10 cellular contexts compared by ENCODE assay signal in genomic region chr3:52495096-52495495, GRCh38. TPM values are rescaled to one million over a fixed set of nuclear protein-coding genes. Genes with fewer than 3 reads are reported as not detected.
DNase-seq lines count a peak whose midpoint lies in the region; ATAC-seq, FAIRE-seq and TF ChIP-seq lines count a peak whose summit lies in the region.
"Had no signal": no experiment of that assay in that cellular context is flagged by ENCODE, and none has a peak within 500 bp of the region (broad histone marks: within the 10 kb centered on the region; RNA-seq: fewer than 3 reads in every experiment).

STAB1 (plus strand) TSS chr3:52495338; CDS start chr3:52495414, 76 bp downstream.

- no peak within 1 kb of the TSS for H2BK12ac ChIP-seq in H1 (ENCODE audit: low read depth, low read length)

- H3K36me3 ChIP-seq in H1 (ENCODE audit: control insufficient read depth in 2 of 4, insufficient read depth in 4 of 4, low read length in 3 of 4) (peaks cover 4 to 24% (median 18%) of the 10 kb centered on the region in 4 experiments; a peak in 6 of 8 replicates), lower lobe of right lung (peaks cover 32% of the 10 kb centered on the region), OCI-LY7 (ENCODE audit: insufficient read depth, low read length) (peaks cover 28% of the 10 kb centered on the region; the same call in 1 of the 2 replicates)

- H2BK120ac ChIP-seq in H1 (replicated peaks; ENCODE audit: low read depth, low read length) = no peak within 1 kb of the TSS

- H2BK5ac ChIP-seq in H1 (ENCODE audit: low read depth, low read length) = no peak within 1 kb of the TSS

- no peak within 1 kb of the TSS; the same call in 1 of the 2 replicates for H3K27ac ChIP-seq in H1 (ENCODE audit: low read depth, low read length)
- H3K27ac ChIP-seq in lower lobe of right lung = peak within 1 kb of the TSS; percentile 76
- H3K27ac ChIP-seq in OCI-LY7 (ENCODE audit: low read depth, low read length, poor library complexity, severe bottlenecking) = no peak within 1 kb of the TSS

- no peak within 1 kb of the TSS for H3K18ac ChIP-seq in H1 (ENCODE audit: extremely low read depth, low read length)

- H2AFZ ChIP-seq in H1 (ENCODE audit: low read length) (no peak within 1 kb of the TSS), OCI-LY7 (ENCODE audit: low read length) (no peak within 1 kb of the TSS)

- no peak within 1 kb of the TSS for H2BK15ac ChIP-seq in H1 (ENCODE audit: low read length)

- no peak within 1 kb of the TSS for H3K9ac ChIP-seq in H1 (replicated peaks in 1 of 4; ENCODE audit: extremely low read depth in 1 of 4, low read depth in 3 of 4, low read length in 3 of 4)

- H3K56ac ChIP-seq in H1 (replicated peaks; ENCODE audit: insufficient read length, low read depth, low read length) = no peak within 1 kb of the TSS

- no peak within 1 kb of the TSS for H3K4ac ChIP-seq in H1 (replicated peaks; ENCODE audit: insufficient read length, low read depth, low read length)

- no TSS peak for BruUV-seq in OCI-LY7 (replicated peaks; lab: Mats Ljungman, UMichigan)

- H3K4me1 Mint-ChIP-seq in T-helper 17 cell = peaks cover 8% of the 10 kb centered on the region

- H3K9me3 ChIP-seq in T-helper 17 cell (ENCODE audit: control insufficient read depth, low read length, poor library complexity, severe bottlenecking) (no peaks in the 10 kb centered on the region), H1 (ENCODE audit: insufficient read depth in 2 of 2, low read depth in 1 of 2, low read length in 1 of 2) (no peaks in the 10 kb centered on the region), lower lobe of right lung (no peaks in the 10 kb centered on the region), OCI-LY7 (ENCODE audit: low read length) (no peaks in the 10 kb centered on the region)

- H4K91ac ChIP-seq in H1 (replicated peaks; ENCODE audit: insufficient read length, low read length) = no peak within 1 kb of the TSS

- H3K4me3 ChIP-seq in H1 (ENCODE audit: extremely low read depth in 1 of 4, insufficient read depth in 2 of 4, low read depth in 3 of 4, low read length in 4 of 4) (no peak within 1 kb of the TSS), lower lobe of right lung (peak within 1 kb of the TSS; percentile 56), OCI-LY7 (ENCODE audit: low read depth, low read length, poor library complexity, severe bottlenecking) (no peak within 1 kb of the TSS)

- peaks cover 0 to 6% (median under 1%) of the 10 kb centered on the region in 4 experiments; a peak in 3 of 7 replicates for H3K4me1 ChIP-seq in H1 (replicated peaks in 1 of 4; ENCODE audit: control insufficient read depth in 3 of 4, insufficient read depth in 4 of 4, low read length in 3 of 4)
- peaks cover 83% of the 10 kb centered on the region for H3K4me1 ChIP-seq in lower lobe of right lung
- no peaks in the 10 kb centered on the region for H3K4me1 ChIP-seq in OCI-LY7 (ENCODE audit: insufficient read depth, low read length, poor library complexity, severe bottlenecking)

- DNase-seq in T-helper 17 cell (no peak), H1 (ENCODE audit: low read depth in 1 of 2, low spot score in 2 of 2) (no peak), lower lobe of right lung (peak; percentile 67), OCI-LY7 (ENCODE audit: low spot score) (no peak)
- no peak for DNase-seq in activated effector memory CD4-positive, alpha-beta T cell treated with anti-CD3 and anti-CD28 coated beads, Interleukin-2, amount 50 U/mL, for 16 hours
- DNase-seq: activated naive CD4-positive, alpha-beta T cell treated with anti-CD3 and anti-CD28 coated beads, Interleukin-2, amount 50 U/mL, for 16 hours had no signal

- CTCF ChIA-PET in H1 (lab: Charles Lee; ENCODE audit: partially characterized antibody) (interaction anchor here (0.8 to 3.6 kb wide), 6 partner anchors 13 to 47 kb away, joined by 3 to 11 read pairs (median 4); no protein-coding TSS in a partner anchor), OCI-LY7 (lab: Charles Lee; ENCODE audit: unreplicated experiment) (no interaction called here)

- H3K23ac ChIP-seq in H1 (ENCODE audit: insufficient read length) = no peak within 1 kb of the TSS

- intact Hi-C loops in lower lobe of right lung (cut with DNase I) (no loop called here), OCI-LY7 (cut with micrococcal nuclease; ENCODE audit: unreplicated experiment) (no loop called here)

- WGBS in H1 (ENCODE audit: extremely low coverage in 1 of 2, insufficient coverage in 1 of 2, insufficient read length in 1 of 2, insufficient replicate concordance in 2 of 2, low coverage in 1 of 2, low lambda C conversion rate in 2 of 2, missing lambda C conversion rate in 1 of 2), 2 experiments = 93% methylated on average over 17 of the region's 17 CpGs; no CpG with 5 or more reads in 1 of the 2 experiments

- no peaks in the 10 kb centered on the region for H3K9me2 ChIP-seq in OCI-LY7 (ENCODE audit: insufficient read depth, low read length)

- POLR2A ChIA-PET in H1 (lab: Charles Lee; ENCODE audit: partially characterized antibody) = interaction anchor here (0.7 to 1.9 kb wide), 5 partner anchors 10 to 191 kb away, joined by 3 to 5 read pairs (median 5); partner anchors contain the start of genes GNL3 and PBRM1
- POLR2A ChIA-PET in OCI-LY7 (lab: Charles Lee) = no interaction called here

- H3K23me2 ChIP-seq in H1 (ENCODE audit: low read depth, low read length) = no peaks in the 10 kb centered on the region

- peaks cover 0 to 8% of the 10 kb centered on the region in 2 experiments for H4K20me1 ChIP-seq in H1 (replicated peaks in 1 of 2; ENCODE audit: control insufficient read depth in 1 of 2, insufficient read depth in 2 of 2, low read length in 2 of 2)
- H4K20me1 ChIP-seq in OCI-LY7 (ENCODE audit: insufficient read depth, low read length) = no peaks in the 10 kb centered on the region

- no peak for TF ChIP-seq RAD21 in H1 (IDR thresholded peaks at IDR 0.05 in 1 of 2, conservative IDR thresholded peaks at IDR 0.05 in 1 of 2; ENCODE audit: low read depth in 2 of 2, low read length in 2 of 2)

- TF ChIP-seq CTCF in H1 (IDR thresholded peaks at IDR 0.05; ENCODE audit: control extremely low read depth in 1 of 3, insufficient read depth in 1 of 3, low read depth in 1 of 3, low read length in 3 of 3) (no peak), lower lobe of right lung (IDR thresholded peaks at IDR 0.05) (no peak), subcutaneous adipose tissue (IDR thresholded peaks at IDR 0.05; ENCODE audit: low read depth) (no peak), OCI-LY7 (conservative IDR thresholded peaks at IDR 0.05; ENCODE audit: low read length) (no peak)

- H3K36me3 Mint-ChIP-seq in T-helper 17 cell (ENCODE audit: low read depth) = no peaks in the 10 kb centered on the region

- no peaks in the 10 kb centered on the region; a peak in 1 of 7 replicates for H3K27me3 ChIP-seq in H1 (replicated peaks in 1 of 4; ENCODE audit: control insufficient read depth in 3 of 4, extremely low read depth in 1 of 4, insufficient read depth in 3 of 4, low read length in 3 of 4)
- no peaks in the 10 kb centered on the region for H3K27me3 ChIP-seq in lower lobe of right lung (ENCODE audit: low read depth)

- peak within 1 kb of the TSS; percentile 4; the same call in 1 of the 2 replicates for H4K8ac ChIP-seq in H1 (ENCODE audit: extremely low read depth, insufficient read depth, low read length)

- TF ChIP-seq EP300 in H1 (IDR thresholded peaks at IDR 0.05; ENCODE audit: borderline replicate concordance in 1 of 2, low read depth in 2 of 2, low read length in 2 of 2) = no peak

- H3K79me1 ChIP-seq in H1 (ENCODE audit: low read depth, low read length) = no peaks in the 10 kb centered on the region

- TF ChIP-seq POLR2A in H1 (IDR thresholded peaks at IDR 0.05; ENCODE audit: control extremely low read depth in 1 of 2, low read depth in 2 of 2, low read length in 2 of 2) = no peak

- no peak within 1 kb of the TSS for H2BK20ac ChIP-seq in H1 (ENCODE audit: low read length)

- H3K14ac ChIP-seq in H1 (ENCODE audit: insufficient read length) = no peak within 1 kb of the TSS

- H3K79me2 ChIP-seq in H1 (ENCODE audit: control insufficient read depth in 1 of 2, insufficient read depth in 2 of 2, low read length in 2 of 2) (no peaks in the 10 kb centered on the region), OCI-LY7 (ENCODE audit: insufficient read depth, low read depth, low read length) (no peaks in the 10 kb centered on the region)

- ATAC-seq in T-helper 17 cell = no peak
- ATAC-seq in lower lobe of right lung = peak; percentile 37 to 44
- no peak for ATAC-seq in GM21390 (IDR thresholded peaks at IDR 0.05; ENCODE audit: unreplicated experiment)
- no peak for ATAC-seq in HG03175 (IDR thresholded peaks at IDR 0.05; ENCODE audit: unreplicated experiment)

- no peak for FAIRE-seq in H1 (lab: Jason Lieb, UNC)

- no peaks in the 10 kb centered on the region for H3K27me3 Mint-ChIP-seq in T-helper 17 cell
- H3K27me3 Mint-ChIP-seq: stimulated activated naive CD8-positive, alpha-beta T cell treated with anti-CD3 and anti-CD28 coated beads, Interleukin-15, Interleukin-2, amounts not matched to agents 100 ng/mL and 50 ng/mL, for 24 hours had no signal

- no peak within 1 kb of the TSS for H3K4me3 Mint-ChIP-seq in T-helper 17 cell
- H3K4me3 Mint-ChIP-seq: stimulated activated naive CD8-positive, alpha-beta T cell treated with anti-CD3 and anti-CD28 coated beads, Interleukin-15, Interleukin-2, amounts not matched to agents 100 ng/mL and 50 ng/mL, for 24 hours had no signal

- H3K4me2 ChIP-seq in H1 (ENCODE audit: insufficient read depth in 1 of 2, low read depth in 2 of 2, low read length in 2 of 2) = no peak within 1 kb of the TSS
- H3K4me2 ChIP-seq in OCI-LY7 (ENCODE audit: low read length) = no peak within 1 kb of the TSS

- no peak within 1 kb of the TSS for H2AK5ac ChIP-seq in H1 (ENCODE audit: low read depth, low read length)

- H4K5ac ChIP-seq in H1 (ENCODE audit: insufficient read length, low read depth, low read length) = no peak within 1 kb of the TSS

- H3K27ac Mint-ChIP-seq in T-helper 17 cell = peak within 1 kb of the TSS; percentile 24
- H3K27ac Mint-ChIP-seq: stimulated activated naive CD8-positive, alpha-beta T cell treated with anti-CD3 and anti-CD28 coated beads, Interleukin-15, Interleukin-2, amounts not matched to agents 100 ng/mL and 50 ng/mL, for 24 hours had no signal

TF ChIP-seq in H1, 55 proteins besides CTCF, POLR2A, EP300 and RAD21 (continues in another document):
- TF ChIP-seq BACH1 (IDR thresholded peaks at IDR 0.05; ENCODE audit: low read length) = no peak
- no peak for TF ChIP-seq ZNF274 (IDR thresholded peaks at IDR 0.05; ENCODE audit: borderline replicate concordance, extremely low read depth, low read length)

RNA-seq across cellular contexts. Expression of gene STAB1, which starts in this region (rescaled TPM):
- 1 to 10 TPM; 1.7 to 4.9 TPM for total RNA-seq in T-helper 17 cell
- 1.8 and 1.9 TPM in 2 replicates for total RNA-seq in H1 (2021; fragmentation: NEBNext Ultra II Directional; extraction: Animal tissue kit (Norgen Biotek cat#: 25700))
- polyA plus RNA-seq in H1 (2011; rRNA removed) = 1.0 and 1.3 TPM in 2 replicates
- 0.78 TPM for polyA plus RNA-seq in H1 (2011; cell fraction: cytosol; rRNA removed)
- 3.9 TPM for polyA plus RNA-seq in H1 (2011; cell fraction: nucleus; rRNA removed)
- 0.64 to 1.5 TPM (median 1.2 TPM) in 4 replicates for polyA plus RNA-seq in H1 (2012, experiment 1 of 2)
- polyA plus RNA-seq in H1 (2012, experiment 2 of 2) = 0.62 TPM
- 1.2 TPM for polyA plus RNA-seq in H1 (2013, experiment 1 of 2)
- polyA plus RNA-seq in H1 (2013, experiment 2 of 2) = 0.99 TPM
- polyA minus RNA-seq in H1 (2011; rRNA and poly(A)+ RNA removed) = 0.85 and 1.4 TPM in 2 replicates
- 1.7 TPM for polyA minus RNA-seq in H1 (2011; cell fraction: cytosol; rRNA and poly(A)+ RNA removed)
- 2.0 TPM for polyA minus RNA-seq in H1 (2011; cell fraction: nucleus; rRNA and poly(A)+ RNA removed)
- total RNA-seq in lower lobe of right lung = 133 TPM
- total RNA-seq in subcutaneous adipose tissue = 100 to 1,000 TPM; 147 to 268 (median 218) TPM
- not detected in 2 replicates for total RNA-seq in OCI-LY7 (2014; rRNA removed; shearing (Covaris generic))
- not detected in 2 replicates for total RNA-seq in OCI-LY7 (2022)

Comparison
In these comparisons a context has a peak if more than half of its experiments do, and no peak if none do; other contexts are left out.
1. RNA of gene STAB1 (total RNA-seq): 147 to 268 TPM in subcutaneous adipose tissue and 133 TPM in lower lobe of right lung (single experiment); 1.7 to 4.9 TPM in T-helper 17 cell, 1.8 to 1.9 TPM in H1 and not detected in OCI-LY7; every median in the first group is over 10 times any median in the second.
2. ATAC-seq: peak in lower lobe of right lung (2 of 2); none in T-helper 17 cell (single experiment), GM21390 (single experiment) and HG03175 (single experiment).